In genomic region chr11:64878223-64878493, GRCh38 we compare ENCODE assay signal across 8 cellular contexts. TPM values are rescaled to one million over a fixed set of nuclear protein-coding genes. Genes with fewer than 3 reads are reported as not detected.
A peak's percentile ranks its signal among the peaks of the same experiment; 100 is the strongest.
DNase-seq lines count a peak whose midpoint lies in the region; ATAC-seq and TF ChIP-seq lines count a peak whose summit lies in the region.

No MANE protein-coding gene starts in this region.

- H3K4me3 ChIP-seq in Panc1 (ENCODE audit: low read depth in 2 of 2, low read length in 2 of 2) (peak overlapping the region; percentile 88 to 99), neural progenitor cell (peak overlapping the region; percentile 88)

- H3K27me3 ChIP-seq in Panc1 (ENCODE audit: control insufficient read depth, insufficient read depth, low read length) (no peaks in the 10 kb centered on the region), neural progenitor cell (no peaks in the 10 kb centered on the region)

- ATAC-seq in Panc1 = peak; percentile 32

- H3K9me3 ChIP-seq in Panc1 (ENCODE audit: control insufficient read depth, insufficient read depth, low read depth, low read length) (no peaks in the 10 kb centered on the region), neural progenitor cell (ENCODE audit: low read depth) (no peaks in the 10 kb centered on the region)

- no peaks in the 10 kb centered on the region for H3K27me3 Mint-ChIP-seq in T-helper 2 cell treated with Interferon-gamma antibody and Interleukin-4, amounts not matched to agents 5 μg/mL and 100 μg/mL, for 36 hours (ENCODE audit: low read depth)
- H3K27me3 Mint-ChIP-seq in neural progenitor cell (ENCODE audit: insufficient read depth, low read depth) = peaks cover 5% of the 10 kb centered on the region

- peak overlapping the region; percentile 43 for H3K9ac ChIP-seq in neural progenitor cell

- peak overlapping the region; percentile 97 for H3K4me3 Mint-ChIP-seq in T-helper 2 cell treated with Interferon-gamma antibody and Interleukin-4, amounts not matched to agents 5 μg/mL and 100 μg/mL, for 36 hours
- H3K4me3 Mint-ChIP-seq in neural progenitor cell = peak overlapping the region; percentile 98

- H3K4me1 Mint-ChIP-seq in T-helper 2 cell treated with Interferon-gamma antibody and Interleukin-4, amounts not matched to agents 5 μg/mL and 100 μg/mL, for 36 hours (ENCODE audit: low read depth) = peaks cover 55% of the 10 kb centered on the region
- peaks cover 52% of the 10 kb centered on the region for H3K4me1 Mint-ChIP-seq in neural progenitor cell

- H3K27ac ChIP-seq in Panc1 (ENCODE audit: low read length) = peak overlapping the region; percentile 89
- H3K27ac ChIP-seq in epithelial cell of prostate = peak overlapping the region; percentile 69
- no peak overlapping the region for H3K27ac ChIP-seq in neural progenitor cell

- H3K79me2 ChIP-seq in neural progenitor cell (ENCODE audit: low read depth) = peaks cover 17% of the 10 kb centered on the region

- intact Hi-C loops in Panc1 (cut with micrococcal nuclease; ENCODE audit: unreplicated experiment) = no loop called here

- no peaks in the 10 kb centered on the region for H3K9me3 Mint-ChIP-seq in T-helper 2 cell treated with Interferon-gamma antibody and Interleukin-4, amounts not matched to agents 5 μg/mL and 100 μg/mL, for 36 hours
- no peaks in the 10 kb centered on the region for H3K9me3 Mint-ChIP-seq in neural progenitor cell

- peaks cover 24% of the 10 kb centered on the region for H4K20me1 ChIP-seq in neural progenitor cell (ENCODE audit: low read depth)

- in situ Hi-C loops in Panc1 (cut with HindIII; ENCODE audit: low pct_unique_long_range_greater_than_20kb, low sequenced_read_pairs) = no loop called here

- CTCF ChIA-PET in Panc1 (lab: Charles Lee) = interaction anchor here (0.6 to 2.0 kb wide), 6 partner anchors 10 to 74 kb away, joined by 3 to 6 read pairs (median 5); no protein-coding TSS in a partner anchor

- H3F3A ChIP-seq in neural progenitor cell (ENCODE audit: low read depth) = peaks cover 15% of the 10 kb centered on the region

- H3K36me3 Mint-ChIP-seq in T-helper 2 cell treated with Interferon-gamma antibody and Interleukin-4, amounts not matched to agents 5 μg/mL and 100 μg/mL, for 36 hours (ENCODE audit: low read depth) = peaks cover 38% of the 10 kb centered on the region
- H3K36me3 Mint-ChIP-seq in neural progenitor cell = peaks cover 2% of the 10 kb centered on the region

- H3K4me2 ChIP-seq in neural progenitor cell = peak overlapping the region; percentile 88

- peaks cover 36% of the 10 kb centered on the region for H3K4me1 ChIP-seq in Panc1 (ENCODE audit: control insufficient read depth, insufficient read depth, low read length)
- peaks cover 18% of the 10 kb centered on the region for H3K4me1 ChIP-seq in neural progenitor cell

- DNase-seq in T-helper 2 cell treated with Interferon-gamma antibody and Interleukin-4, amounts not matched to agents 5 μg/mL and 100 μg/mL, for 36 hours (ENCODE audit: low spot score) = no peak
- DNase-seq in T-helper 2 cell = no peak
- no peak for DNase-seq in Panc1 (ENCODE audit: low read depth, low spot score)
- DNase-seq in epithelial cell of prostate (ENCODE audit: low read depth, low spot score) = no peak
- no peak for DNase-seq in neural progenitor cell (ENCODE audit: low spot score)
- DNase-seq in HPDE6-E6E7 (ENCODE audit: extremely low spot score) = no peak
- DNase-seq in GDM1 (lab: John Stamatoyannopoulos, UW) = no peak
- DNase-seq in medulla oblongata (ENCODE audit: extremely low spot score) = no peak

- H3K27ac Mint-ChIP-seq in T-helper 2 cell treated with Interferon-gamma antibody and Interleukin-4, amounts not matched to agents 5 μg/mL and 100 μg/mL, for 36 hours = peak overlapping the region; percentile 69
- no peak overlapping the region for H3K27ac Mint-ChIP-seq in neural progenitor cell

- BruUV-seq in Panc1 (replicated peaks; lab: Mats Ljungman, UMichigan) = no TSS peak

- H3K36me3 ChIP-seq in Panc1 (ENCODE audit: control insufficient read depth, insufficient read depth, low read length) (no peaks in the 10 kb centered on the region; the same call in 1 of the 2 replicates), neural progenitor cell (no peaks in the 10 kb centered on the region)

- POLR2A ChIA-PET in Panc1 (lab: Charles Lee) = interaction anchor here (1.8 kb wide), 1 partner anchor 17 kb away, joined by 11 read pairs; no protein-coding TSS in a partner anchor

- no peak for TF ChIP-seq CTCF in Panc1 (IDR thresholded peaks at IDR 0.05)
- TF ChIP-seq CTCF in neural progenitor cell (IDR thresholded peaks at IDR 0.05) = no peak

- H2AFZ ChIP-seq in neural progenitor cell (replicated peaks) = peak overlapping the region; percentile 90

RNA-seq across cellular contexts. Expression of gene EHD1, which starts 0.3 kb away (rescaled TPM):
- total RNA-seq in Panc1 (2021; ENCODE audit: unreplicated experiment) = 186 TPM
- 280 TPM for polyA plus RNA-seq in Panc1 (2012; ENCODE audit: insufficient read length)
- 19.8 and 39.7 TPM in 2 replicates for total RNA-seq in neural progenitor cell (ENCODE audit: low replicate concordance)

RNA-seq across cellular contexts. Expression of gene CDC42BPG, which starts 33.7 kb away (rescaled TPM):
- 4.1 TPM for total RNA-seq in Panc1 (2021; ENCODE audit: unreplicated experiment)
- polyA plus RNA-seq in Panc1 (2012; ENCODE audit: insufficient read length) = 3.1 TPM
- total RNA-seq in neural progenitor cell (ENCODE audit: low replicate concordance) = 0.62 and 2.1 TPM in 2 replicates

RNA-seq across cellular contexts. Expression of gene ATG2A, which starts 38.9 kb away (rescaled TPM):
- total RNA-seq in Panc1 (2021; ENCODE audit: unreplicated experiment) (28.8 TPM), neural progenitor cell (ENCODE audit: low replicate concordance) (4.4 and 16.6 TPM in 2 replicates)
- 32.7 TPM for polyA plus RNA-seq in Panc1 (2012; ENCODE audit: insufficient read length)

RNA-seq across cellular contexts. Expression of gene PPP2R5B, which starts 46.3 kb away (rescaled TPM):
- total RNA-seq in Panc1 (2021; ENCODE audit: unreplicated experiment) (14.0 TPM), neural progenitor cell (ENCODE audit: low replicate concordance) (5.7 and 11.3 TPM in 2 replicates)
- polyA plus RNA-seq in Panc1 (2012; ENCODE audit: insufficient read length) = 21.5 TPM

RNA-seq across cellular contexts. Expression of gene GPHA2, which starts 57.5 kb away (rescaled TPM):
- total RNA-seq in Panc1 (2021; ENCODE audit: unreplicated experiment) (not detected), neural progenitor cell (ENCODE audit: low replicate concordance) (1.5 TPM in 1 of 2 replicates, not detected in the other)
- not detected for polyA plus RNA-seq in Panc1 (2012; ENCODE audit: insufficient read length)
